ENCODE assay signal across 26 cellular contexts in genomic region chr15:46703871-46704637, GRCh38.
DNase-seq lines count a peak whose midpoint lies in the region; ATAC-seq and TF ChIP-seq lines count a peak whose summit lies in the region.
"Had no signal": no experiment of that assay in that cellular context is flagged by ENCODE, and none has a peak within 500 bp of the region (broad histone marks: within the 10 kb centered on the region; RNA-seq: fewer than 3 reads in every experiment).

No MANE protein-coding gene starts in this region.

- DNase-seq in smooth muscle cell (lab: John Stamatoyannopoulos, UW; ENCODE audit: unreplicated experiment) (no peak), natural killer cell (no peak), mesendoderm (no peak)
- DNase-seq: activated CD4-positive, alpha-beta T cell treated with anti-CD3 and anti-CD28 coated beads, Interleukin-2, amount 10 ng/mL, durations not matched to agents 7 days and 5 days; activated CD8-positive, alpha-beta memory T cell treated with anti-CD3 and anti-CD28 coated beads, Interleukin-2, amount 50 U/mL, for 48 hours; activated gamma-delta T cell; amniotic stem cell; Caco-2; dorsolateral prefrontal cortex; foreskin fibroblast; H7; kidney; NCI-H1417 treated with DMSO at 0.1 percent for 48 hours; NCI-H524 treated with DMSO at 0.1 percent for 48 hours; pancreas; SHP77; stimulated activated CD4-positive, alpha-beta T cell treated with anti-CD3 and anti-CD28 coated beads, Interleukin-1b, Interleukin-23, amount 100 ng/mL, for 48 hours; stimulated activated naive CD4-positive, alpha-beta T cell; T-cell; thyroid gland had no signal

- H3K4me1 ChIP-seq in smooth muscle cell (ENCODE audit: low read depth): peaks cover 3% of the 10 kb centered on the region
- H3K4me1 ChIP-seq in gastroesophageal sphincter: no peaks in the 10 kb centered on the region
- H3K4me1 ChIP-seq in mesendoderm (ENCODE audit: control insufficient read depth, low read depth, low read length): no peaks in the 10 kb centered on the region
- H3K4me1 ChIP-seq: Caco-2, pancreas, thyroid gland had no signal

- no peak overlapping the region for H3K4me3 Mint-ChIP-seq in natural killer cell
- H3K4me3 Mint-ChIP-seq: activated CD4-positive, alpha-beta T cell treated with anti-CD3 and anti-CD28 coated beads, Interleukin-2, amount 10 ng/mL, durations not matched to agents 7 days and 5 days; T-cell had no signal

- no peak overlapping the region for H3K18ac ChIP-seq in mesendoderm (ENCODE audit: low read length)

- TF ChIP-seq POLR2A in gastroesophageal sphincter (IDR thresholded peaks at IDR 0.05): no peak

- peak overlapping the region; percentile 56 for H3K27ac ChIP-seq in smooth muscle cell (ENCODE audit: low read depth)
- H3K27ac ChIP-seq in gastroesophageal sphincter: no peak overlapping the region
- H3K27ac ChIP-seq in mesendoderm (ENCODE audit: low read depth, low read length): no peak overlapping the region
- H3K27ac ChIP-seq: cardiac muscle cell, dorsolateral prefrontal cortex, epithelial cell of prostate, pancreas, thyroid gland had no signal

- no peaks in the 10 kb centered on the region for H3K36me3 ChIP-seq in smooth muscle cell (ENCODE audit: low read depth)
- H3K36me3 ChIP-seq in gastroesophageal sphincter: no peaks in the 10 kb centered on the region
- H3K36me3 ChIP-seq in mesendoderm (ENCODE audit: control insufficient read depth, insufficient read depth, low read length): no peaks in the 10 kb centered on the region
- H3K36me3 ChIP-seq: cardiac muscle cell, pancreas, thyroid gland had no signal

- no peaks in the 10 kb centered on the region for H4K20me1 ChIP-seq in smooth muscle cell (ENCODE audit: low read depth)

- no peak overlapping the region for H2BK15ac ChIP-seq in mesendoderm (replicated peaks; ENCODE audit: low read depth)

- no peak overlapping the region for H2AFZ ChIP-seq in smooth muscle cell (ENCODE audit: low read depth)

- 8% methylated on average over 2 of the region's 2 CpGs for WGBS in smooth muscle cell (ENCODE audit: low lambda C conversion rate)
- 30 to 36% methylated on average over 2 of the region's 2 CpGs for WGBS in gastroesophageal sphincter (ENCODE audit: low coverage in 1 of 2), 2 donors
- WGBS in mesendoderm (ENCODE audit: extremely low coverage, insufficient coverage, low lambda C conversion rate): no CpG with 5 or more reads among the region's 2 CpGs

- H3F3A ChIP-seq in smooth muscle cell (ENCODE audit: low read depth): peaks cover 6% of the 10 kb centered on the region

- no peak overlapping the region for H3K4ac ChIP-seq in mesendoderm (ENCODE audit: low read depth, low read length)

- peaks cover 12 to 21% of the 10 kb centered on the region in 2 donors for H3K9me3 Mint-ChIP-seq in natural killer cell

- no peak overlapping the region for H4K8ac ChIP-seq in mesendoderm (ENCODE audit: low read depth, low read length)

- TF ChIP-seq EP300 in gastroesophageal sphincter (IDR thresholded peaks at IDR 0.05): no peak

- H3K79me2 ChIP-seq in smooth muscle cell (ENCODE audit: low read depth) (no peaks in the 10 kb centered on the region), mesendoderm (ENCODE audit: control insufficient read depth, insufficient read depth, low read length) (no peaks in the 10 kb centered on the region)

- no peak overlapping the region for H3K27ac Mint-ChIP-seq in natural killer cell
- H3K27ac Mint-ChIP-seq: activated CD4-positive, alpha-beta T cell treated with anti-CD3 and anti-CD28 coated beads, Interleukin-2, amount 10 ng/mL, durations not matched to agents 7 days and 5 days; T-cell had no signal

- H3K27me3 Mint-ChIP-seq in natural killer cell (ENCODE audit: low read depth in 2 of 2): no peaks in the 10 kb centered on the region
- H3K27me3 Mint-ChIP-seq: activated CD4-positive, alpha-beta T cell treated with anti-CD3 and anti-CD28 coated beads, Interleukin-2, amount 10 ng/mL, durations not matched to agents 7 days and 5 days; T-cell had no signal

- H4K5ac ChIP-seq in mesendoderm (ENCODE audit: low read length): no peak overlapping the region

- intact Hi-C loops in natural killer cell (cut with micrococcal nuclease): no loop called here

- H3K56ac ChIP-seq in mesendoderm (ENCODE audit: low read length): no peak overlapping the region

- no peaks in the 10 kb centered on the region for H3K4me1 Mint-ChIP-seq in natural killer cell
- H3K4me1 Mint-ChIP-seq: activated CD4-positive, alpha-beta T cell treated with anti-CD3 and anti-CD28 coated beads, Interleukin-2, amount 10 ng/mL, durations not matched to agents 7 days and 5 days; T-cell had no signal

- ATAC-seq in GM19372 (IDR thresholded peaks at IDR 0.05; ENCODE audit: low read depth, unreplicated experiment) (peak; percentile 31), HG02623 (IDR thresholded peaks at IDR 0.05; ENCODE audit: unreplicated experiment) (peak; percentile 41), HG03469 (IDR thresholded peaks at IDR 0.05; ENCODE audit: unreplicated experiment) (peak; percentile 43), natural killer cell (no peak), gastroesophageal sphincter (no peak)
- ATAC-seq: pancreas, T-cell had no signal

- H3K79me1 ChIP-seq in mesendoderm (ENCODE audit: low read length): no peaks in the 10 kb centered on the region

- no peak overlapping the region for H2BK5ac ChIP-seq in mesendoderm (ENCODE audit: low read length)

- H3K9ac ChIP-seq in smooth muscle cell (ENCODE audit: low read depth): no peak overlapping the region
- no peak overlapping the region for H3K9ac ChIP-seq in mesendoderm (ENCODE audit: low read length)

- H3K27me3 ChIP-seq in smooth muscle cell (ENCODE audit: low read depth) (no peaks in the 10 kb centered on the region), gastroesophageal sphincter (no peaks in the 10 kb centered on the region), mesendoderm (ENCODE audit: insufficient read depth, low read length, poor library complexity) (no peaks in the 10 kb centered on the region)
- H3K27me3 ChIP-seq: cardiac muscle cell, dorsolateral prefrontal cortex, pancreas, thyroid gland had no signal

- peaks cover 4% of the 10 kb centered on the region for H3K9me3 ChIP-seq in smooth muscle cell (replicated peaks; ENCODE audit: low read depth)
- no peaks in the 10 kb centered on the region for H3K9me3 ChIP-seq in gastroesophageal sphincter
- H3K9me3 ChIP-seq: pancreas, thyroid gland had no signal

- TF ChIP-seq CTCF in smooth muscle cell (IDR thresholded peaks at IDR 0.05; ENCODE audit: borderline replicate concordance, insufficient read depth, poor library complexity, severe bottlenecking) (no peak), natural killer cell (IDR thresholded peaks at IDR 0.05) (no peak), gastroesophageal sphincter (IDR thresholded peaks at IDR 0.05) (no peak)

- peak overlapping the region; percentile 18 for H3K4me2 ChIP-seq in smooth muscle cell
- no peak overlapping the region for H3K4me2 ChIP-seq in mesendoderm (ENCODE audit: low read length)

- no peak overlapping the region for H2AK5ac ChIP-seq in mesendoderm (ENCODE audit: low read length)

- no peak overlapping the region for H3K23ac ChIP-seq in mesendoderm (ENCODE audit: low read length)

- no peak overlapping the region for H2BK120ac ChIP-seq in mesendoderm (ENCODE audit: low read depth, low read length)

- peaks cover 2% of the 10 kb centered on the region for H3K36me3 Mint-ChIP-seq in natural killer cell
- H3K36me3 Mint-ChIP-seq: T-cell had no signal

- H3K4me3 ChIP-seq in smooth muscle cell (no peak overlapping the region), gastroesophageal sphincter (no peak overlapping the region), mesendoderm (ENCODE audit: low read length) (no peak overlapping the region)
- H3K4me3 ChIP-seq: cardiac muscle cell, dorsolateral prefrontal cortex, pancreas, thyroid gland had no signal

Comparison
In these comparisons a context has a peak if more than half of its experiments do, and no peak if none do; other contexts are left out.
1. ATAC-seq: peak in GM19372 (single experiment), HG02623 (single experiment) and HG03469 (single experiment); none in natural killer cell (0 of 3) and gastroesophageal sphincter (single experiment).